In genomic region chr1:229161740-229162139, GRCh38 we compare ENCODE assay signal across 19 cellular contexts.
A peak's percentile ranks its signal among the peaks of the same experiment; 100 is the strongest.
DNase-seq lines count a peak whose midpoint lies in the region; ATAC-seq, FAIRE-seq and TF ChIP-seq lines count a peak whose summit lies in the region.
"Had no signal": no experiment of that assay in that cellular context is flagged by ENCODE, and none has a peak within 500 bp of the region (broad histone marks: within the 10 kb centered on the region; RNA-seq: fewer than 3 reads in every experiment).

No MANE protein-coding gene starts in this region.

- H3K9me3 ChIP-seq in kidney (ENCODE audit: control insufficient read depth in 1 of 2, low read length in 2 of 2), result no peaks in the 10 kb centered on the region
- H3K9me3 ChIP-seq: BLaER1 treated with 17β-estradiol and CSF1 and Interleukin-3, amounts not matched to agents 10 nM and 100 nM had no signal

- in situ Hi-C loops in Caki2 (cut with HindIII; ENCODE audit: low pct_unique_long_range_greater_than_20kb, low sequenced_read_pairs), result no loop called here

- intact Hi-C loops in kidney (cut with DNase I), result no loop called here

- no peak overlapping the region for H3K27ac ChIP-seq in kidney (ENCODE audit: low read depth in 2 of 2, low read length in 2 of 2)
- H3K27ac ChIP-seq: BLaER1 treated with 17β-estradiol and CSF1 and Interleukin-3, amounts not matched to agents 10 nM and 100 nM had no signal

- peak; percentile 25 for ATAC-seq in left lobe of liver

- peak; percentile 27 for DNase-seq in DMS79 treated with DMSO at 0.1 percent for 48 hours (lab: John Stamatoyannopoulos, UW)
- no peak for DNase-seq in DMS79 (lab: John Stamatoyannopoulos, UW)
- DNase-seq in Caki2 (ENCODE audit: low read depth), result peak; percentile 59
- DNase-seq in RCC 7860 (ENCODE audit: low spot score), result peak; percentile 35
- DNase-seq in left lobe of liver (ENCODE audit: low spot score), result no peak
- DNase-seq in midbrain (lab: John Stamatoyannopoulos, UW), result no peak
- no peak for DNase-seq in stimulated activated CD4-positive, alpha-beta T cell treated with anti-CD3 and anti-CD28 coated beads, Interleukin-4, amount 100 ng/mL, for 1 hour
- no peak for DNase-seq in kidney
- DNase-seq: 8988T; CD8-positive, alpha-beta memory T cell; GOT3; KG1; NCI-H1436 treated with DMSO at 0.1 percent for 48 hours; NCI-H2029 treated with DMSO at 0.1 percent for 48 hours; NCI-H2227 treated with DMSO at 0.1 percent for 48 hours; NCI-H524; NK-92 treated with Interleukin-12 subunit alpha and Interleukin-12 subunit beta, amount 100 ng/mL, for 24 hours; SHP77 treated with DMSO at 0.1 percent for 48 hours had no signal

- no peak for TF ChIP-seq CTCF in kidney (IDR thresholded peaks at IDR 0.05; ENCODE audit: borderline replicate concordance, extremely low read depth, insufficient read depth)

- no peak overlapping the region for H3K9ac ChIP-seq in kidney (ENCODE audit: low read length in 2 of 2)
- H3K9ac ChIP-seq: BLaER1 treated with 17β-estradiol and CSF1 and Interleukin-3, amounts not matched to agents 10 nM and 100 nM had no signal

- no peak overlapping the region for H3K4me3 ChIP-seq in kidney (ENCODE audit: low read length in 2 of 2)
- H3K4me3 ChIP-seq: BLaER1 treated with 17β-estradiol and CSF1 and Interleukin-3, amounts not matched to agents 10 nM and 100 nM had no signal

- FAIRE-seq in RCC 7860 (lab: Jason Lieb, UNC), result peak; percentile 51
- no peak for FAIRE-seq in kidney (lab: Jason Lieb, UNC)

- H3K4me1 ChIP-seq in kidney (ENCODE audit: control insufficient read depth in 1 of 2, insufficient read depth in 1 of 2, low read depth in 1 of 2, low read length in 2 of 2), result no peaks in the 10 kb centered on the region

- H3K36me3 ChIP-seq in kidney (ENCODE audit: control insufficient read depth in 1 of 2, insufficient read depth in 2 of 2, low read length in 2 of 2), result no peaks in the 10 kb centered on the region
- H3K36me3 ChIP-seq: BLaER1 treated with 17β-estradiol and CSF1 and Interleukin-3, amounts not matched to agents 10 nM and 100 nM had no signal

Comparison
In these comparisons a context has a peak if more than half of its experiments do, and no peak if none do; other contexts are left out.
1. DNase-seq: peak in DMS79 treated with DMSO at 0.1 percent for 48 hours (single experiment), Caki2 (single experiment) and RCC 7860 (single experiment); none in DMS79 (single experiment), left lobe of liver (single experiment), midbrain (single experiment), stimulated activated CD4-positive, alpha-beta T cell treated with anti-CD3 and anti-CD28 coated beads, Interleukin-4, amount 100 ng/mL, for 1 hour (single experiment) and kidney (single experiment).